8 cellular contexts compared by ENCODE assay signal in the genomic region with DNA sequence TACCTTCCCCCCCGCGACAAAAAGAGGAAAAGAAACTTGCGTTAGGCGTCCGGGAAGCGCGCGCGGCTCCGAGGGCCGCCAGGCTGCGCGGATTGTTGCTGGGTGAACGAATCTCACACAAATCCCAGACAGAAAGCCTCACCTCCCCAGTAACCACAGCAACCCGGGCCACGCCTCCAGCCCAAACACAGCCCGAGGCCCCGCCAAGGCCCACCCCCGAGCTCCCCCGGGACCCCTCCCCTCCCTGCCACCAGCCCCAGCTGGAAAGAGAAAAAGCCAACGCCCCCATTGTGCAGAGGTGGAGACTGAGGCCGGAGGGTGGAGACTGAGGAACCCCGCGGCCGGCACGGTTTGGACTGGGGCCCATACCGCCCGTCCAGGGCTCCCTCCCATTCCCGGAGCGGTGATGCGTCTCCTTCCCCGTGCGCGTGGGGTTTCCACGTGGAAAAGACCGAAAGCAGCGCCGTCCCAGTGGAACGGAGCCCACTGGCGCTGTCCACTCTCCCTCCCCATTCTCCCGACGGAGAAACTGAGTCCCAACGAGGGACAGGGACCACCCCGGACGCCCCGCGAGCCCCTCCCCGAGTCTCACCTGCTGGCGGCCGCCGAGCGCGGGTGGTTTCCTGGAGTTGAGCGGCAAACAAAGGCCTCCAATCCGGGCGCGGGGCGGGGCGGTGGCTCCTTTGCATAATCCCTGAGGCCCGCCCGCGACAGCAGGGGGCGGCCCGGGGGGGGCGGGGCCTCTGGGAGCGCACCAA. TPM values are rescaled to one million over a fixed set of nuclear protein-coding genes. Genes with fewer than 3 reads are reported as not detected.
DNase-seq lines count a peak whose midpoint lies in the region; ATAC-seq and TF ChIP-seq lines count a peak whose summit lies in the region.

No MANE protein-coding gene starts in this region.

- no peaks in the 10 kb centered on the region for H3K36me3 ChIP-seq in BJ (ENCODE audit: control insufficient read depth, insufficient read depth, low read length)

- TF ChIP-seq POLR2A in lower leg skin (IDR thresholded peaks at IDR 0.05), result no peak

- POLR2A ChIA-PET in BJ (lab: Charles Lee), result no interaction called here

- CTCF ChIA-PET in BJ (lab: Yijun Ruan, JAX), result interaction anchor here (0.5 to 1.2 kb wide), 2 partner anchors 8 to 52 kb away, joined by 3 to 4 read pairs; no protein-coding TSS in a partner anchor

- no peaks in the 10 kb centered on the region; the same call in 1 of the 2 replicates for H3K27me3 ChIP-seq in BJ (ENCODE audit: control insufficient read depth, insufficient read depth, low read length)

- 0 to 1% methylated on average over 50 to 55 of the region's 66 CpGs for WGBS in lower leg skin, 2 donors

- H3K4me3 ChIP-seq in BJ (ENCODE audit: low read depth, low read length) (peak overlapping the region; percentile 64), lower leg skin (ENCODE audit: low read depth, poor library complexity, severe bottlenecking) (peak overlapping the region; percentile 59)

- peak; percentile 62 for DNase-seq in BJ (ENCODE audit: low read depth)
- DNase-seq in GM19240 (ENCODE audit: insufficient read length, low spot score), result peak; percentile 91
- DNase-seq in NCI-H748 (lab: John Stamatoyannopoulos, UW; ENCODE audit: unreplicated experiment), result peak; percentile 95
- DNase-seq in activated CD4-positive, alpha-beta T cell treated with anti-CD3 and anti-CD28 coated beads, Interleukin-2, amount 50 U/mL, for 4 hours, result peak; percentile 94 to 95
- DNase-seq in dermis blood vessel endothelial cell, result peak; percentile 93
- peak; percentile 96 to 100 for DNase-seq in lower leg skin (ENCODE audit: low spot score in 2 of 2)
- peak; percentile 92 to 97 for DNase-seq in stimulated activated CD4-positive, alpha-beta T cell treated with anti-CD3 and anti-CD28 coated beads, Interleukin-4, amount 100 ng/mL, for 4 hours

- intact Hi-C loops in lower leg skin (cut with DNase I; ENCODE audit: low total_unique reads), result no loop called here

- TF ChIP-seq CTCF in BJ (IDR thresholded peaks at IDR 0.05; ENCODE audit: insufficient read depth, low read depth, low read length) (no peak), lower leg skin (IDR thresholded peaks at IDR 0.05) (no peak)

- ATAC-seq in HG03442 (IDR thresholded peaks at IDR 0.05; ENCODE audit: unreplicated experiment), result peak; percentile 79

RNA-seq across cellular contexts. Expression of gene AKNA, which starts 10.2 kb away (rescaled TPM):
- polyA plus RNA-seq in BJ (2011; rRNA removed), result 6.3 and 11.8 TPM in 2 replicates
- 13.4 and 13.6 TPM in 2 replicates for polyA minus RNA-seq in BJ (2011; rRNA and poly(A)+ RNA removed)
- total RNA-seq in dermis blood vessel endothelial cell (2.0 and 3.6 TPM in 2 replicates), lower leg skin (10 to 100 TPM in 1 of 4 donors, 1 to 10 TPM in 3; 6.4 to 13.2 (median 8.0) TPM)

Comparison
In these comparisons a context has a peak if more than half of its experiments do, and no peak if none do; other contexts are left out.
1. Peak in every context shown above with its lines: DNase-seq, ATAC-seq and H3K4me3 ChIP-seq.